Comparison of ENCODE assay signal across 20 cellular contexts in the genomic region with DNA sequence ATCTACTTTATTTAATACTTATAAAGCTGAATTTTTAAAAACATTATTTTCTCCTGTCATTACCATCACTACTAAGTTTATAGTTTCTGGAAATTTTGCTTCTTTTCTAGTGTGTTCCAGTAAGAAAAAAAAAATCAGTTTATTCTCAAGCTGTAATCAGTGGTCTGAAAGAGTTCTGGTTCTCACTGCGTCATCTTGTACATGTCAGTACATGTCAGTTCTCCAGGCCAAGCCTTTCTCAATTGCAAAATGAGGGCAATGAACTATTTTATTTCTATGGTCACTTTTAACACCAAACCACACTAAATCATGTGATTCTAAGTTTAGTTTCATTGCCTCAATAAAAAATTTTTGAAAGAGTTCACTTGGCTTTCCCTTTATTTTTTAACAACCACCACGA.
DNase-seq lines count a peak whose midpoint lies in the region; ATAC-seq, FAIRE-seq and TF ChIP-seq lines count a peak whose summit lies in the region.
"Had no signal": no experiment of that assay in that cellular context is flagged by ENCODE, and none has a peak within 500 bp of the region (broad histone marks: within the 10 kb centered on the region; RNA-seq: fewer than 3 reads in every experiment).

No MANE protein-coding gene starts in this region.

- no peaks in the 10 kb centered on the region for H3K79me2 ChIP-seq in OCI-LY1 (ENCODE audit: insufficient read depth, low read length)

- no peaks in the 10 kb centered on the region for H4K20me1 ChIP-seq in OCI-LY1 (ENCODE audit: insufficient read depth, low read length)

- FAIRE-seq in bronchial epithelial cell (lab: Jason Lieb, UNC) = no peak
- FAIRE-seq: G401.6, GM18507, HTR-8/SVneo had no signal

- no peak overlapping the region for H3K4me3 Mint-ChIP-seq in nephron progenitor cell
- H3K4me3 Mint-ChIP-seq: CD4-positive, alpha-beta memory T cell had no signal

- peaks cover 5% of the 10 kb centered on the region for H3K36me3 Mint-ChIP-seq in nephron progenitor cell (ENCODE audit: low read depth)
- H3K36me3 Mint-ChIP-seq: CD4-positive, alpha-beta memory T cell had no signal

- H3K27me3 Mint-ChIP-seq in nephron progenitor cell (ENCODE audit: low read depth, poor library complexity) = no peaks in the 10 kb centered on the region
- H3K27me3 Mint-ChIP-seq: CD4-positive, alpha-beta memory T cell had no signal

- H3K4me3 ChIP-seq in OCI-LY1 (ENCODE audit: low read depth, low read length, poor library complexity, severe bottlenecking) (no peak overlapping the region), bronchial epithelial cell (ENCODE audit: low read depth, low read length) (no peak overlapping the region)
- H3K4me3 ChIP-seq: GM23248 had no signal

- H3K27ac Mint-ChIP-seq in nephron progenitor cell = peak overlapping the region; percentile 36
- H3K27ac Mint-ChIP-seq: CD4-positive, alpha-beta memory T cell had no signal

- H3K36me3 ChIP-seq in OCI-LY1 (ENCODE audit: insufficient read depth, low read length) (no peaks in the 10 kb centered on the region), bronchial epithelial cell (ENCODE audit: control insufficient read depth, insufficient read depth, low read length) (no peaks in the 10 kb centered on the region)

- no peaks in the 10 kb centered on the region for H3K4me1 Mint-ChIP-seq in nephron progenitor cell
- H3K4me1 Mint-ChIP-seq: CD4-positive, alpha-beta memory T cell had no signal

- TF ChIP-seq CTCF in OCI-LY1 (IDR thresholded peaks at IDR 0.05; ENCODE audit: low read length) (no peak), bronchial epithelial cell (IDR thresholded peaks at IDR 0.05; ENCODE audit: insufficient read depth, low read length, severe bottlenecking) (no peak), nephron progenitor cell (IDR thresholded peaks at IDR 0.05) (no peak)

- no peak for ATAC-seq in HG03442 (IDR thresholded peaks at IDR 0.05; ENCODE audit: unreplicated experiment)
- ATAC-seq: Right ventricle myocardium inferior had no signal

- 0 out of 2 replicates have a peak overlapping the region, but pooled peaks have one; percentile 4 for H3K4me2 ChIP-seq in OCI-LY1 (ENCODE audit: low read length)

- no peaks in the 10 kb centered on the region for H3K9me3 ChIP-seq in OCI-LY1 (ENCODE audit: low read length)

- peaks cover 3% of the 10 kb centered on the region; the same call in 1 of the 2 replicates for H3F3A ChIP-seq in OCI-LY1 (ENCODE audit: insufficient read depth, low read length)

- no peaks in the 10 kb centered on the region for H3K9me2 ChIP-seq in OCI-LY1 (ENCODE audit: low read depth, low read length)

- H3K27me3 ChIP-seq in OCI-LY1 (ENCODE audit: insufficient read depth, low read length) (no peaks in the 10 kb centered on the region), bronchial epithelial cell (ENCODE audit: control insufficient read depth, insufficient read depth, low read length) (no peaks in the 10 kb centered on the region)

- H3K9ac ChIP-seq in OCI-LY1 (ENCODE audit: low read length) = peak overlapping the region; percentile 14; the same call in 1 of the 2 replicates
- H3K9ac ChIP-seq: GM23248 had no signal

- DNase-seq in NCI-H1105 (lab: John Stamatoyannopoulos, UW) (peak; percentile 36), bronchial epithelial cell (ENCODE audit: low read depth) (peak; percentile 55), nephron progenitor cell (no peak), ACHN (no peak)
- DNase-seq in activated T-cell treated with anti-CD3 and anti-CD28 coated beads, Interleukin-2, amount 50 U/mL, for 1 hour = no peak
- DNase-seq: Calu3; CD4-positive, alpha-beta memory T cell; DND-41; GM23248; HCEC 1CT; NCI-H1694; NCI-H446; NCI-H774 had no signal

- peaks cover 30% of the 10 kb centered on the region for H3K4me1 ChIP-seq in OCI-LY1 (ENCODE audit: insufficient read depth, low read length, severe bottlenecking)

- H3K9me3 Mint-ChIP-seq in nephron progenitor cell = peaks cover 3% of the 10 kb centered on the region

- H3K27ac ChIP-seq in OCI-LY1 (ENCODE audit: low read depth, low read length, poor library complexity, severe bottlenecking) = peak overlapping the region; percentile 46
- H3K27ac ChIP-seq: GM23248, HL-60 had no signal

- peak overlapping the region; percentile 74; the same call in 1 of the 2 replicates for H2AFZ ChIP-seq in OCI-LY1 (ENCODE audit: low read length)
- H2AFZ ChIP-seq: GM23248 had no signal

- in situ Hi-C loops in ACHN (cut with HindIII; ENCODE audit: low pct_ligation_motif_present, low pct_unique_long_range_greater_than_20kb, low sequenced_read_pairs) = no loop called here

Comparison
In these comparisons a context has a peak if more than half of its experiments do, and no peak if none do; other contexts are left out.
1. DNase-seq: peak in NCI-H1105 (single experiment) and bronchial epithelial cell (single experiment); none in nephron progenitor cell (single experiment), activated T-cell treated with anti-CD3 and anti-CD28 coated beads, Interleukin-2, amount 50 U/mL, for 1 hour (single experiment) and ACHN (single experiment).